Comparison of ENCODE assay signal across 1 cellular context in genomic region chr6:36546958-36547645, GRCh38.
TF ChIP-seq lines count a peak whose summit lies in the region.

Gene STK38, minus strand, starts transcription at chr6:36547479. Its CDS starts 7,277 bp downstream, at chr6:36540202.

TF ChIP-seq in HepG2, 621 proteins besides CTCF, POLR2A, EP300 and RAD21 (continued from another document and continues in another):
- TF ChIP-seq ATF2 (CRISPR knock-in tag; IDR thresholded peaks at IDR 0.05) (no peak; the same call in 1 of the 2 replicates), IKZF1 (IDR thresholded peaks at IDR 0.05) (no peak), FOXO1 (CRISPR knock-in tag; IDR thresholded peaks at IDR 0.05) (0 out of 2 replicates have a peak, but pooled peaks have one; percentile 46), KAT2B (IDR thresholded peaks at IDR 0.05; ENCODE audit: borderline replicate concordance, low read depth, low read length) (no peak), ZBTB38 (CRISPR knock-in tag; IDR thresholded peaks at IDR 0.05) (peak; percentile 80), HDAC2 (CRISPR knock-in tag; IDR thresholded peaks at IDR 0.05) (peak; percentile 71; the same call in 1 of the 2 replicates), BRCA1 (CRISPR knock-in tag; IDR thresholded peaks at IDR 0.05) (no peak), MBD4 (IDR thresholded peaks at IDR 0.05; ENCODE audit: borderline replicate concordance, low read length) (no peak), HNF4G (IDR thresholded peaks at IDR 0.05; ENCODE audit: borderline replicate concordance, low read depth, low read length) (no peak), HNF4G (CRISPR knock-in tag; IDR thresholded peaks at IDR 0.05; ENCODE audit: borderline replicate concordance, low read depth) (peak; percentile 47; the same call in 1 of the 2 replicates), STAG1 (CRISPR knock-in tag; IDR thresholded peaks at IDR 0.05) (peak; percentile 6), BORCS8-MEF2B (CRISPR knock-in tag; IDR thresholded peaks at IDR 0.05) (peak; percentile 80), ZMAT5 (CRISPR knock-in tag; IDR thresholded peaks at IDR 0.05; ENCODE audit: borderline replicate concordance, low read depth) (no peak), RORA (CRISPR knock-in tag; IDR thresholded peaks at IDR 0.05) (no peak), ZNF770 (CRISPR knock-in tag; IDR thresholded peaks at IDR 0.05) (peak; percentile 63; the same call in 1 of the 2 replicates), LCORL (IDR thresholded peaks at IDR 0.05) (no peak), LCORL (CRISPR knock-in tag; IDR thresholded peaks at IDR 0.05) (peak; percentile 42), RXRB (CRISPR knock-in tag; IDR thresholded peaks at IDR 0.05; ENCODE audit: borderline replicate concordance) (peak; percentile 53; the same call in 1 of the 2 replicates), ZNF430 (CRISPR knock-in tag; IDR thresholded peaks at IDR 0.05) (peak; percentile 93), ZBTB21 (CRISPR knock-in tag; IDR thresholded peaks at IDR 0.05) (no peak), CBX2 (IDR thresholded peaks at IDR 0.05; ENCODE audit: low read depth, low read length) (no peak), CBX2 (CRISPR knock-in tag; IDR thresholded peaks at IDR 0.05; ENCODE audit: low read depth) (no peak), ZSCAN9 (CRISPR knock-in tag; IDR thresholded peaks at IDR 0.05; ENCODE audit: borderline replicate concordance) (0 out of 2 replicates have a peak, but pooled peaks have one; percentile 17), ZNF7 (CRISPR knock-in tag; IDR thresholded peaks at IDR 0.05) (no peak), ARNTL (CRISPR knock-in tag; IDR thresholded peaks at IDR 0.05) (0 out of 2 replicates have a peak, but pooled peaks have one; percentile 50), ZNF17 (CRISPR knock-in tag; IDR thresholded peaks at IDR 0.05) (0 out of 2 replicates have a peak, but pooled peaks have one; percentile 61), ZNF720 (CRISPR knock-in tag; IDR thresholded peaks at IDR 0.05) (no peak), ZFP36L2 (CRISPR knock-in tag; IDR thresholded peaks at IDR 0.05) (no peak), RELA (CRISPR knock-in tag; IDR thresholded peaks at IDR 0.05) (peak; percentile 63; the same call in 1 of the 2 replicates), CENPT (CRISPR knock-in tag; IDR thresholded peaks at IDR 0.05; ENCODE audit: low read depth) (peak; percentile 57; the same call in 1 of the 2 replicates), KAT8 (CRISPR knock-in tag; IDR thresholded peaks at IDR 0.05) (peak; percentile 89), KLF11 (CRISPR knock-in tag; IDR thresholded peaks at IDR 0.05) (0 out of 2 replicates have a peak, but pooled peaks have one; percentile 42), ZNF451 (CRISPR knock-in tag; IDR thresholded peaks at IDR 0.05) (peak; percentile 54; the same call in 1 of the 2 replicates), NFKBIZ (CRISPR knock-in tag; IDR thresholded peaks at IDR 0.05) (peak; percentile 76; the same call in 1 of the 2 replicates), GTF3A (CRISPR knock-in tag; conservative IDR thresholded peaks at IDR 0.05) (no peak), CSRNP2 (CRISPR knock-in tag; conservative IDR thresholded peaks at IDR 0.05; ENCODE audit: low read depth) (no peak), ZNF670 (CRISPR knock-in tag; IDR thresholded peaks at IDR 0.05; ENCODE audit: borderline replicate concordance) (no peak), TSC22D2 (CRISPR knock-in tag; IDR thresholded peaks at IDR 0.05; ENCODE audit: borderline replicate concordance) (peak; percentile 76; the same call in 1 of the 2 replicates), GTF2F1 (IDR thresholded peaks at IDR 0.05; ENCODE audit: low read length) (no peak), SNAPC4 (CRISPR knock-in tag; IDR thresholded peaks at IDR 0.05) (peak; percentile 76; the same call in 1 of the 2 replicates), AKAP8 (CRISPR knock-in tag; IDR thresholded peaks at IDR 0.05) (peak; percentile 72; the same call in 1 of the 2 replicates)
- TF ChIP-seq, protein P1, sequence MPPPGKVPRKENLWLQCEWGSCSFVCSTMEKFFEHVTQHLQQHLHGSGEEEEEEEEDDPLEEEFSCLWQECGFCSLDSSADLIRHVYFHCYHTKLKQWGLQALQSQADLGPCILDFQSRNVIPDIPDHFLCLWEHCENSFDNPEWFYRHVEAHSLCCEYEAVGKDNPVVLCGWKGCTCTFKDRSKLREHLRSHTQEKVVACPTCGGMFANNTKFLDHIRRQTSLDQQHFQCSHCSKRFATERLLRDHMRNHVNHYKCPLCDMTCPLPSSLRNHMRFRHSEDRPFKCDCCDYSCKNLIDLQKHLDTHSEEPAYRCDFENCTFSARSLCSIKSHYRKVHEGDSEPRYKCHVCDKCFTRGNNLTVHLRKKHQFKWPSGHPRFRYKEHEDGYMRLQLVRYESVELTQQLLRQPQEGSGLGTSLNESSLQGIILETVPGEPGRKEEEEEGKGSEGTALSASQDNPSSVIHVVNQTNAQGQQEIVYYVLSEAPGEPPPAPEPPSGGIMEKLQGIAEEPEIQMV (CRISPR knock-in tag; IDR thresholded peaks at IDR 0.05; ENCODE audit: low read depth), result peak; percentile 81; the same call in 1 of the 2 replicates
- TF ChIP-seq, protein P2, sequence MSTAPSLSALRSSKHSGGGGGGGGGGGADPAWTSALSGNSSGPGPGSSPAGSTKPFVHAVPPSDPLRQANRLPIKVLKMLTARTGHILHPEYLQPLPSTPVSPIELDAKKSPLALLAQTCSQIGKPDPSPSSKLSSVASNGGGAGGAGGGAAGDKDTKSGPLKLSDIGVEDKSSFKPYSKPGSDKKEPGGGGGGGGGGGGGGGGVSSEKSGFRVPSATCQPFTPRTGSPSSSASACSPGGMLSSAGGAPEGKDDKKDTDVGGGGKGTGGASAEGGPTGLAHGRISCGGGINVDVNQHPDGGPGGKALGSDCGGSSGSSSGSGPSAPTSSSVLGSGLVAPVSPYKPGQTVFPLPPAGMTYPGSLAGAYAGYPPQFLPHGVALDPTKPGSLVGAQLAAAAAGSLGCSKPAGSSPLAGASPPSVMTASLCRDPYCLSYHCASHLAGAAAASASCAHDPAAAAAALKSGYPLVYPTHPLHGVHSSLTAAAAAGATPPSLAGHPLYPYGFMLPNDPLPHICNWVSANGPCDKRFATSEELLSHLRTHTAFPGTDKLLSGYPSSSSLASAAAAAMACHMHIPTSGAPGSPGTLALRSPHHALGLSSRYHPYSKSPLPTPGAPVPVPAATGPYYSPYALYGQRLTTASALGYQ (CRISPR knock-in tag; IDR thresholded peaks at IDR 0.05), result 0 out of 2 replicates have a peak, but pooled peaks have one; percentile 20
- TF ChIP-seq, protein P3, sequence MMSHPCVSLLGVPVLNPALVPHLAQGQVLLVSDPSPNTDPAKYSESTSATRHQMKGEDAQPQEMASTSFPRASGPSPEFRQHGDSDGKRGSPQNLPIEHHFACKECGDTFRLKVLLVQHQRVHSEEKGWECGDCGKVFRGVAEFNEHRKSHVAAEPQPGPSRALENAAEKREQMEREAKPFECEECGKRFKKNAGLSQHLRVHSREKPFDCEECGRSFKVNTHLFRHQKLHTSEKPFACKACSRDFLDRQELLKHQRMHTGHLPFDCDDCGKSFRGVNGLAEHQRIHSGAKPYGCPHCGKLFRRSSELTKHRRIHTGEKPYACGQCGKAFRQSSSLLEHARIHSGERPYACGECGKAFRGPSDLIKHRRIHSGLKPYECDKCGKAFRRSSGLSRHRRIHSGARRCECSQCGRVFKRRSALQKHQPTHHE (CRISPR knock-in tag; IDR thresholded peaks at IDR 0.05; ENCODE audit: borderline replicate concordance), result peak; percentile 98
- TF ChIP-seq, protein P4, sequence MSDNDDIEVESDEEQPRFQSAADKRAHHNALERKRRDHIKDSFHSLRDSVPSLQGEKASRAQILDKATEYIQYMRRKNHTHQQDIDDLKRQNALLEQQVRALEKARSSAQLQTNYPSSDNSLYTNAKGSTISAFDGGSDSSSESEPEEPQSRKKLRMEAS (IDR thresholded peaks at IDR 0.05), result peak; percentile 71; the same call in 1 of the 2 replicates
- TF ChIP-seq, protein P5, sequence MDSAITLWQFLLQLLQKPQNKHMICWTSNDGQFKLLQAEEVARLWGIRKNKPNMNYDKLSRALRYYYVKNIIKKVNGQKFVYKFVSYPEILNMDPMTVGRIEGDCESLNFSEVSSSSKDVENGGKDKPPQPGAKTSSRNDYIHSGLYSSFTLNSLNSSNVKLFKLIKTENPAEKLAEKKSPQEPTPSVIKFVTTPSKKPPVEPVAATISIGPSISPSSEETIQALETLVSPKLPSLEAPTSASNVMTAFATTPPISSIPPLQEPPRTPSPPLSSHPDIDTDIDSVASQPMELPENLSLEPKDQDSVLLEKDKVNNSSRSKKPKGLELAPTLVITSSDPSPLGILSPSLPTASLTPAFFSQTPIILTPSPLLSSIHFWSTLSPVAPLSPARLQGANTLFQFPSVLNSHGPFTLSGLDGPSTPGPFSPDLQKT (CRISPR knock-in tag; IDR thresholded peaks at IDR 0.05; ENCODE audit: borderline replicate concordance), result no peak
- TF ChIP-seq, protein P6, sequence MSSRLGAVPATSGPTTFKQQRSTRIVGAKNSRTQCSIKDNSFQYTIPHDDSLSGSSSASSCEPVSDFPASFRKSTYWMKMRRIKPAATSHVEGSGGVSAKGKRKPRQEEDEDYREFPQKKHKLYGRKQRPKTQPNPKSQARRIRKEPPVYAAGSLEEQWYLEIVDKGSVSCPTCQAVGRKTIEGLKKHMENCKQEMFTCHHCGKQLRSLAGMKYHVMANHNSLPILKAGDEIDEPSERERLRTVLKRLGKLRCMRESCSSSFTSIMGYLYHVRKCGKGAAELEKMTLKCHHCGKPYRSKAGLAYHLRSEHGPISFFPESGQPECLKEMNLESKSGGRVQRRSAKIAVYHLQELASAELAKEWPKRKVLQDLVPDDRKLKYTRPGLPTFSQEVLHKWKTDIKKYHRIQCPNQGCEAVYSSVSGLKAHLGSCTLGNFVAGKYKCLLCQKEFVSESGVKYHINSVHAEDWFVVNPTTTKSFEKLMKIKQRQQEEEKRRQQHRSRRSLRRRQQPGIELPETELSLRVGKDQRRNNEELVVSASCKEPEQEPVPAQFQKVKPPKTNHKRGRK (CRISPR knock-in tag; IDR thresholded peaks at IDR 0.05), result 0 out of 2 replicates have a peak, but pooled peaks have one; percentile 21
